8 cellular contexts compared by ENCODE assay signal in genomic region chr7:112450807-112451661, GRCh38. TPM values are rescaled to one million over a fixed set of nuclear protein-coding genes. Genes with fewer than 3 reads are reported as not detected.
DNase-seq lines count a peak whose midpoint lies in the region; ATAC-seq, FAIRE-seq and TF ChIP-seq lines count a peak whose summit lies in the region.

No MANE protein-coding gene starts in this region.

- ATAC-seq in DND-41 (ENCODE audit: insufficient read depth, low read depth), result peak; percentile 84

- peak; percentile 74 for FAIRE-seq in RCC 7860 (lab: Jason Lieb, UNC)

- H3K9me3 ChIP-seq in DND-41 (ENCODE audit: insufficient read depth, low read length, severe bottlenecking), result no peaks in the 10 kb centered on the region

- peak; percentile 90 for DNase-seq in DND-41
- peak; percentile 88 for DNase-seq in GOT3 (lab: John Stamatoyannopoulos, UW)
- peak; percentile 94 to 97 for DNase-seq in Kasumi-1 (lab: John Stamatoyannopoulos, UW)
- peak; percentile 96 for DNase-seq in RCC 7860 (ENCODE audit: low spot score)
- peak; percentile 63 to 70 for DNase-seq in activated T-helper 1 cell treated with anti-CD3 and anti-CD28 coated beads, Interleukin-2, amount 50 U/mL, for 16 hours (ENCODE audit: low read depth in 1 of 2, low spot score in 1 of 2)
- DNase-seq in fibroblast of gingiva (ENCODE audit: low read depth), result peak; percentile 96
- peak; percentile 100 for DNase-seq in myocyte (ENCODE audit: low read depth)
- peak; percentile 61 for DNase-seq in stimulated activated CD8-positive, alpha-beta memory T cell treated with anti-CD3 and anti-CD28 coated beads, Interleukin-7, amount 100 ng/mL, for 24 hours (ENCODE audit: low read depth)

- peak overlapping the region; percentile 91 for H3K4me2 ChIP-seq in DND-41 (ENCODE audit: insufficient read depth, low read length)

- peak; percentile 16 for TF ChIP-seq CTCF in DND-41 (IDR thresholded peaks at IDR 0.05; ENCODE audit: borderline replicate concordance, extremely low read depth, low read length, poor library complexity, severe bottlenecking)

- peak overlapping the region; percentile 86 to 92 for H3K4me3 ChIP-seq in DND-41 (ENCODE audit: low read depth in 1 of 2, low read length in 2 of 2)

- H3K9ac ChIP-seq in DND-41 (ENCODE audit: low read depth, low read length), result peak overlapping the region; percentile 85

- H3K79me2 ChIP-seq in DND-41 (ENCODE audit: insufficient read depth, low read length), result peaks cover 56% of the 10 kb centered on the region

- H3K4me1 ChIP-seq in DND-41 (ENCODE audit: insufficient read depth, low read length), result peaks cover 32% of the 10 kb centered on the region

- H3K27me3 ChIP-seq in DND-41 (ENCODE audit: insufficient read depth, low read length, poor library complexity), result no peaks in the 10 kb centered on the region

- H3K27ac ChIP-seq in DND-41 (ENCODE audit: low read length), result peak overlapping the region; percentile 85

- peak overlapping the region; percentile 95 for H2AFZ ChIP-seq in DND-41 (ENCODE audit: low read depth, low read length)

- peaks cover 10% of the 10 kb centered on the region for H3K36me3 ChIP-seq in DND-41 (ENCODE audit: insufficient read depth, low read length)

- H4K20me1 ChIP-seq in DND-41 (ENCODE audit: insufficient read depth, low read length), result peaks cover 24% of the 10 kb centered on the region

RNA-seq across cellular contexts. Expression of gene IFRD1, which starts 0.8 kb away (rescaled TPM):
- 64.9 and 90.7 TPM in 2 replicates for total RNA-seq in myocyte
- 56.8 TPM for polyA plus RNA-seq in myocyte (2012)

RNA-seq across cellular contexts. Expression of gene LSMEM1, which starts 29.8 kb away (rescaled TPM):
- total RNA-seq in myocyte, result 0.26 and 1.4 TPM in 2 replicates
- polyA plus RNA-seq in myocyte (2012), result 0.91 TPM

Comparison
In these comparisons a context has a peak if more than half of its experiments do, and no peak if none do; other contexts are left out.
1. Peak in every context shown above with its lines: DNase-seq, ATAC-seq, H3K4me3 ChIP-seq and H3K27ac ChIP-seq.